ENCODE assay signal across 15 cellular contexts in genomic region chr15:59360305-59360704, GRCh38. TPM values are rescaled to one million over a fixed set of nuclear protein-coding genes. Genes with fewer than 3 reads are reported as not detected.
A peak's percentile ranks its signal among the peaks of the same experiment; 100 is the strongest.
DNase-seq lines count a peak whose midpoint lies in the region; ATAC-seq, FAIRE-seq and TF ChIP-seq lines count a peak whose summit lies in the region.
"Had no signal": no experiment of that assay in that cellular context is flagged by ENCODE, and none has a peak within 500 bp of the region (broad histone marks: within the 10 kb centered on the region; RNA-seq: fewer than 3 reads in every experiment).

No MANE protein-coding gene starts in this region.

- TF ChIP-seq POLR2A in HepG2 (IDR thresholded peaks at IDR 0.05; ENCODE audit: insufficient read depth in 1 of 2, low read depth in 2 of 2, low read length in 2 of 2) (no peak), right lobe of liver (IDR thresholded peaks at IDR 0.05) (no peak)

- POLR2A ChIA-PET in HepG2 (lab: Yijun Ruan, JAX), result interaction anchor here (1.9 kb wide), 1 partner anchor 13 kb away, joined by 12 read pairs; the partner anchor contains the start of gene MYO1E

- no peaks in the 10 kb centered on the region for H3K9me2 ChIP-seq in SU-DHL-6 (replicated peaks; ENCODE audit: insufficient read depth, low read length)

- no peak for TF ChIP-seq EP300 in HepG2 (IDR thresholded peaks at IDR 0.05; ENCODE audit: low read depth in 2 of 2, low read length in 2 of 2)
- no peak for TF ChIP-seq EP300 in HepG2 (CRISPR knock-in tag; IDR thresholded peaks at IDR 0.05; ENCODE audit: borderline replicate concordance)

- H4K20me1 ChIP-seq in HepG2 (ENCODE audit: insufficient read depth, low read length), result no peaks in the 10 kb centered on the region
- peaks cover 52% of the 10 kb centered on the region for H4K20me1 ChIP-seq in SU-DHL-6 (ENCODE audit: low read depth, low read length)

- peaks cover 40% of the 10 kb centered on the region for H3F3A ChIP-seq in SU-DHL-6 (ENCODE audit: insufficient read depth)

- CTCF ChIA-PET in HepG2 (lab: Yijun Ruan, JAX; ENCODE audit: low intra/inter-chr PET ratio, low total read pairs), result no interaction called here

- intact Hi-C loops in HepG2 (cut with micrococcal nuclease; ENCODE audit: unreplicated experiment), result no loop called here
- intact Hi-C loops in right lobe of liver (cut with DNase I), result no loop called here

- in situ Hi-C loops in HepG2 (cut with HindIII; ENCODE audit: extremely low pct_ligation_motif_present, low pct_unique_long_range_greater_than_20kb), result no loop called here

- H2AFZ ChIP-seq in HepG2 (ENCODE audit: low read length) (no peak overlapping the region), SU-DHL-6 (ENCODE audit: low read depth, low read length, severe bottlenecking) (no peak overlapping the region)

- BruUV-seq in HepG2 (replicated peaks; lab: Mats Ljungman, UMichigan), result no TSS peak

- ATAC-seq in HepG2 (peak; percentile 55; the same call in 2 of the 3 replicates), right lobe of liver (no peak), omental fat pad (ENCODE audit: low FRiP score) (no peak), GM19455 (IDR thresholded peaks at IDR 0.05; ENCODE audit: unreplicated experiment) (no peak)
- ATAC-seq: pancreas had no signal

- H3K4me2 ChIP-seq in HepG2 (ENCODE audit: low read depth, low read length) (no peak overlapping the region), SU-DHL-6 (ENCODE audit: low read depth, low read length, poor library complexity, severe bottlenecking) (peak overlapping the region; percentile 24)

- no peak for DNase-seq in HepG2 (ENCODE audit: low spot score)
- no peak for DNase-seq in right lobe of liver
- DNase-seq in fibroblast of villous mesenchyme (ENCODE audit: low read depth), result no peak
- DNase-seq in omental fat pad (ENCODE audit: low spot score), result no peak
- no peak for DNase-seq in stimulated activated CD4-positive, alpha-beta T cell treated with anti-CD3 and anti-CD28 coated beads, Interleukin-2, amount 100 ng/mL, for 48 hours
- no peak for DNase-seq in midbrain (lab: John Stamatoyannopoulos, UW)
- DNase-seq: ACHN; activated effector memory CD4-positive, alpha-beta T cell treated with anti-CD3 and anti-CD28 coated beads, Interleukin-2, amount 50 U/mL, for 16 hours; NCI-H1417 treated with DMSO at 0.1 percent for 48 hours; pancreas; stimulated activated CD8-positive, alpha-beta memory T cell treated with anti-CD3 and anti-CD28 coated beads, Interleukin-4, amount 100 ng/mL, for 48 hours; upper lobe of left lung had no signal

- no peak overlapping the region for H3K27ac ChIP-seq in HepG2 (ENCODE audit: extremely low read length, insufficient read depth, low read length)
- H3K27ac ChIP-seq in right lobe of liver, result no peak overlapping the region
- H3K27ac ChIP-seq in SU-DHL-6 (ENCODE audit: low read depth, low read length), result peak overlapping the region; percentile 21; the same call in 1 of the 2 replicates
- H3K27ac ChIP-seq: breast epithelium, pancreas, upper lobe of left lung had no signal

- FAIRE-seq in HepG2 (lab: Jason Lieb, UNC), result no peak
- FAIRE-seq: pancreas had no signal

- H3K4me3 ChIP-seq in HepG2 (replicated peaks in 1 of 3; ENCODE audit: insufficient read depth in 1 of 3, low read depth in 2 of 3, low read length in 3 of 3) (no peak overlapping the region), right lobe of liver (no peak overlapping the region), SU-DHL-6 (ENCODE audit: insufficient read depth, low read length, poor library complexity, severe bottlenecking) (no peak overlapping the region), fibroblast of villous mesenchyme (ENCODE audit: low read depth, low read length) (no peak overlapping the region)
- H3K4me3 ChIP-seq: breast epithelium, pancreas, upper lobe of left lung had no signal

- H3K27me3 ChIP-seq in HepG2 (ENCODE audit: control insufficient read depth in 1 of 2, insufficient read depth in 2 of 2, low read length in 2 of 2) (no peaks in the 10 kb centered on the region), right lobe of liver (no peaks in the 10 kb centered on the region), SU-DHL-6 (ENCODE audit: low read length) (no peaks in the 10 kb centered on the region)
- H3K27me3 ChIP-seq: breast epithelium, pancreas, upper lobe of left lung had no signal

- H3K79me2 ChIP-seq in HepG2 (ENCODE audit: insufficient read depth, low read length) (peaks cover 21% of the 10 kb centered on the region), SU-DHL-6 (ENCODE audit: insufficient read depth, low read length) (peaks cover 99% of the 10 kb centered on the region)

- H3K36me3 ChIP-seq in HepG2 (replicated peaks in 1 of 2; ENCODE audit: control insufficient read depth in 1 of 2, insufficient read depth in 2 of 2, low read length in 2 of 2), result peaks cover 0 to 3% of the 10 kb centered on the region in 2 experiments; a peak in 1 of 5 replicates
- no peaks in the 10 kb centered on the region for H3K36me3 ChIP-seq in right lobe of liver
- peaks cover 8% of the 10 kb centered on the region for H3K36me3 ChIP-seq in SU-DHL-6 (ENCODE audit: low read length)
- H3K36me3 ChIP-seq: breast epithelium, pancreas, upper lobe of left lung had no signal

- TF ChIP-seq RAD21 in HepG2 (CRISPR knock-in tag; IDR thresholded peaks at IDR 0.05), result no peak

- H3K9ac ChIP-seq in HepG2 (ENCODE audit: insufficient read depth, low read depth, low read length), result no peak overlapping the region
- no peak overlapping the region for H3K9ac ChIP-seq in SU-DHL-6 (ENCODE audit: low read length)

- TF ChIP-seq CTCF in HepG2 (CRISPR knock-in tag; IDR thresholded peaks at IDR 0.05) (no peak), right lobe of liver (IDR thresholded peaks at IDR 0.05) (no peak), SU-DHL-6 (IDR thresholded peaks at IDR 0.05; ENCODE audit: insufficient read depth, low read length, poor library complexity, severe bottlenecking) (no peak), fibroblast of villous mesenchyme (IDR thresholded peaks at IDR 0.05; ENCODE audit: insufficient read depth, low read depth, low read length) (peak; percentile 37), omental fat pad (IDR thresholded peaks at IDR 0.05) (no peak)

- H3K4me1 ChIP-seq in HepG2 (ENCODE audit: insufficient read depth, low read length) (peaks cover 11% of the 10 kb centered on the region), right lobe of liver (peaks cover 0 to 5% (median 0%) of the 10 kb centered on the region in 4 donors)
- H3K4me1 ChIP-seq: breast epithelium, pancreas, upper lobe of left lung had no signal

- WGBS in HepG2 (ENCODE audit: low lambda C conversion rate), result 100% methylated on average over 2 of the region's 2 CpGs
- WGBS in right lobe of liver (ENCODE audit: insufficient coverage, low coverage, low lambda C conversion rate, missing lambda C conversion rate), result 75% methylated on average over 2 of the region's 2 CpGs

- H3K9me3 ChIP-seq in HepG2 (ENCODE audit: low read length) (no peaks in the 10 kb centered on the region), right lobe of liver (no peaks in the 10 kb centered on the region), SU-DHL-6 (ENCODE audit: insufficient read depth, low read length) (no peaks in the 10 kb centered on the region)
- H3K9me3 ChIP-seq: breast epithelium, pancreas, upper lobe of left lung had no signal

TF ChIP-seq in HepG2, 621 proteins besides CTCF, POLR2A, EP300 and RAD21 (continues in another document):
- TF ChIP-seq NKX3-1 (CRISPR knock-in tag; IDR thresholded peaks at IDR 0.05) (no peak), ZNF263 (CRISPR knock-in tag; IDR thresholded peaks at IDR 0.05) (no peak), ZNF34 (CRISPR knock-in tag; IDR thresholded peaks at IDR 0.05; ENCODE audit: borderline replicate concordance) (no peak), ZNF264 (CRISPR knock-in tag; IDR thresholded peaks at IDR 0.05) (no peak), ZNF124 (CRISPR knock-in tag; IDR thresholded peaks at IDR 0.05) (no peak), ZNF558 (CRISPR knock-in tag; IDR thresholded peaks at IDR 0.05; ENCODE audit: borderline replicate concordance) (no peak), TP53 (CRISPR knock-in tag; conservative IDR thresholded peaks at IDR 0.05) (no peak)
- TF ChIP-seq, protein P1, sequence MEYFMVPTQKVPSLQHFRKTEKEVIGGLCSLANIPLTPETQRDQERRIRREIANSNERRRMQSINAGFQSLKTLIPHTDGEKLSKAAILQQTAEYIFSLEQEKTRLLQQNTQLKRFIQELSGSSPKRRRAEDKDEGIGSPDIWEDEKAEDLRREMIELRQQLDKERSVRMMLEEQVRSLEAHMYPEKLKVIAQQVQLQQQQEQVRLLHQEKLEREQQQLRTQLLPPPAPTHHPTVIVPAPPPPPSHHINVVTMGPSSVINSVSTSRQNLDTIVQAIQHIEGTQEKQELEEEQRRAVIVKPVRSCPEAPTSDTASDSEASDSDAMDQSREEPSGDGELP (IDR thresholded peaks at IDR 0.05; ENCODE audit: borderline replicate concordance, low read depth), result no peak

RNA-seq across cellular contexts. Expression of gene MYO1E, which starts 12.4 kb away (rescaled TPM):
- total RNA-seq in HepG2 (2016; rRNA removed; fragmentation: Illumina TruSeq; extraction: Trizol), result 25.1 and 38.5 TPM in 2 replicates
- 6.6 and 8.8 TPM in 2 replicates for total RNA-seq in HepG2 (2016; cell fraction: cytosol; rRNA removed; fragmentation: Illumina TruSeq; extraction: Trizol; ENCODE audit: low read depth)
- total RNA-seq in HepG2 (2016; cell fraction: insoluble cytoplasmic fraction; rRNA removed; fragmentation: Illumina TruSeq; extraction: Trizol), result 28.4 and 35.1 TPM in 2 replicates
- total RNA-seq in HepG2 (2016; cell fraction: membrane; rRNA removed; fragmentation: Illumina TruSeq; extraction: Trizol), result 6.5 and 7.9 TPM in 2 replicates
- 32.4 and 33.1 TPM in 2 replicates for total RNA-seq in HepG2 (2016; cell fraction: nucleus; rRNA removed; fragmentation: Illumina TruSeq; extraction: Trizol)
- 12.6 and 15.7 TPM in 2 replicates for polyA plus RNA-seq in HepG2 (2011; rRNA removed)
- polyA plus RNA-seq in HepG2 (2011; cell fraction: cytosol; rRNA removed), result 10.1 and 10.8 TPM in 2 replicates
- polyA plus RNA-seq in HepG2 (2011; cell fraction: nucleus; rRNA removed), result 20.9 and 25.3 TPM in 2 replicates
- 26.0 and 36.6 TPM in 2 replicates for polyA plus RNA-seq in HepG2 (2012)
- 1.1 and 1.6 TPM in 2 replicates for polyA plus RNA-seq in HepG2 (2016; cell fraction: cytosol; fragmentation: Illumina TruSeq; extraction: Trizol; ENCODE audit: low read depth)
- polyA plus RNA-seq in HepG2 (2016; cell fraction: insoluble cytoplasmic fraction; fragmentation: Illumina TruSeq; extraction: Trizol; ENCODE audit: low read depth), result 22.4 and 25.8 TPM in 2 replicates
- polyA plus RNA-seq in HepG2 (2016; cell fraction: membrane; fragmentation: Illumina TruSeq; extraction: Trizol; ENCODE audit: low read depth), result 2.2 and 2.7 TPM in 2 replicates
- 15.6 and 16.7 TPM in 2 replicates for polyA plus RNA-seq in HepG2 (2016; cell fraction: nucleus; fragmentation: Illumina TruSeq; extraction: Trizol; ENCODE audit: insufficient read depth, low read depth)
- 33.9 and 197 TPM in 2 replicates for polyA minus RNA-seq in HepG2 (2011; rRNA and poly(A)+ RNA removed; ENCODE audit: low replicate concordance)
- polyA minus RNA-seq in HepG2 (2011; cell fraction: cytosol; rRNA and poly(A)+ RNA removed), result 22.2 and 26.0 TPM in 2 replicates
- 47.1 and 47.9 TPM in 2 replicates for polyA minus RNA-seq in HepG2 (2011; cell fraction: nucleus; rRNA and poly(A)+ RNA removed)
- 100 to 1,000 TPM in 1 of 6 experiments, 10 to 100 TPM in 5; 45.2 to 139 (median 68.9) TPM for total RNA-seq in right lobe of liver
- 107 and 123 TPM in 2 replicates for total RNA-seq in fibroblast of villous mesenchyme
- total RNA-seq in omental fat pad, result 100 to 1,000 TPM in 1 of 4 donors, 10 to 100 TPM in 3; 35.7 to 193 (median 68.0) TPM
